Comparison of ENCODE assay signal across 17 cellular contexts in the genomic region with DNA sequence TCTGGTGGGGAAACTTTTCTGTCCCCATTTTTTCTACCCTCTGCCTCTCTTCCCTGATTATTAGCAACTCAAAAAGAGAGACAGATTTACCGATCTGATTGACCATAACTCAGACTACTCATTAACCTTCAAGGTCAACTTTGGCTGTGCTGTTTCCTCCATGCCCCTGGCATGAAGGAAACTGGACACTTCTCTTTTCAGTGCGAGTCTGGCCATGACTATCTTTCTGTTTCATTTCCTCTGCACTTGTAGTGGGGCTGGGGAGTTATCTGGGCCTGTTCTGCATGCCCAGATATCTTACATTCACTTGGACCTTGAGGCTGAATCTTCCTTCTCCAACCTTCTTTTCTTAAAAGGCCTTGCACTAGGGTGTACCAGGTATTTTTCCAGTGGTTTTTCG.
DNase-seq lines count a peak whose midpoint lies in the region; ATAC-seq, FAIRE-seq and TF ChIP-seq lines count a peak whose summit lies in the region.
"Had no signal": no experiment of that assay in that cellular context is flagged by ENCODE, and none has a peak within 500 bp of the region (broad histone marks: within the 10 kb centered on the region; RNA-seq: fewer than 3 reads in every experiment).

No MANE protein-coding gene starts in this region.

- in situ Hi-C loops in HepG2 (cut with HindIII; ENCODE audit: extremely low pct_ligation_motif_present, low pct_unique_long_range_greater_than_20kb), result no loop called here

- no TSS peak for BruUV-seq in HepG2 (replicated peaks; lab: Mats Ljungman, UMichigan)

- TF ChIP-seq RAD21 in HepG2 (CRISPR knock-in tag; IDR thresholded peaks at IDR 0.05), result no peak

- H3K9me3 ChIP-seq in HepG2 (ENCODE audit: low read length), result no peaks in the 10 kb centered on the region
- no peaks in the 10 kb centered on the region for H3K9me3 ChIP-seq in adrenal gland (replicated peaks in 1 of 3)
- H3K9me3 ChIP-seq in osteoblast (ENCODE audit: low read depth, low read length), result no peaks in the 10 kb centered on the region
- H3K9me3 ChIP-seq: psoas muscle had no signal

- H3K27me3 ChIP-seq in HepG2 (ENCODE audit: control insufficient read depth in 1 of 2, insufficient read depth in 2 of 2, low read length in 2 of 2) (no peaks in the 10 kb centered on the region), adrenal gland (no peaks in the 10 kb centered on the region), osteoblast (ENCODE audit: insufficient read depth, low read length) (no peaks in the 10 kb centered on the region)
- H3K27me3 ChIP-seq: BLaER1, stomach had no signal

- H4K20me1 ChIP-seq in HepG2 (ENCODE audit: insufficient read depth, low read length) (no peaks in the 10 kb centered on the region), osteoblast (ENCODE audit: insufficient read depth, low read length) (no peaks in the 10 kb centered on the region)
- H4K20me1 ChIP-seq: BLaER1 had no signal

- WGBS in HepG2 (ENCODE audit: low lambda C conversion rate), result 8% methylated on average over 3 of the region's 3 CpGs
- 46 to 52% (median 50%) methylated on average over 3 of the region's 3 CpGs for WGBS in adrenal gland, 4 donors

- no peak overlapping the region for H3K4me3 ChIP-seq in HepG2 (replicated peaks in 1 of 3; ENCODE audit: insufficient read depth in 1 of 3, low read depth in 2 of 3, low read length in 3 of 3)
- H3K4me3 ChIP-seq in adrenal gland, result no peak overlapping the region
- H3K4me3 ChIP-seq in osteoblast (ENCODE audit: insufficient read depth, low read length), result no peak overlapping the region
- H3K4me3 ChIP-seq: BLaER1, psoas muscle, stomach had no signal

- intact Hi-C loops in HepG2 (cut with micrococcal nuclease; ENCODE audit: unreplicated experiment), result no loop called here
- intact Hi-C loops in adrenal gland (cut with DNase I), result no loop called here

- H3K9ac ChIP-seq in HepG2 (ENCODE audit: insufficient read depth, low read depth, low read length), result no peak overlapping the region
- H3K9ac ChIP-seq: BLaER1 had no signal

- ATAC-seq in GM19023 (IDR thresholded peaks at IDR 0.05; ENCODE audit: unreplicated experiment) (peak; percentile 76), GM21515 (IDR thresholded peaks at IDR 0.05; ENCODE audit: unreplicated experiment) (peak; percentile 69), HG03342 (IDR thresholded peaks at IDR 0.05; ENCODE audit: unreplicated experiment) (peak; percentile 70), HepG2 (peak; percentile 85), HG03520 (IDR thresholded peaks at IDR 0.05; ENCODE audit: unreplicated experiment) (no peak)
- ATAC-seq: psoas muscle, Right ventricle myocardium inferior had no signal

- peak; percentile 11 for DNase-seq in HepG2 (ENCODE audit: low spot score)
- no peak for DNase-seq in adrenal gland
- no peak for DNase-seq in osteoblast (ENCODE audit: insufficient read length, low spot score, missing footprints)
- DNase-seq: activated CD4-positive, alpha-beta T cell treated with anti-CD3 and anti-CD28 coated beads for 48 hours; activated T-cell treated with anti-CD3 and anti-CD28 coated beads for 4 hours; endodermal cell; NCI-H1048; NCI-H2171; psoas muscle; stomach; T-helper 2 cell had no signal

- TF ChIP-seq CTCF in HepG2 (CRISPR knock-in tag; IDR thresholded peaks at IDR 0.05) (no peak), adrenal gland (IDR thresholded peaks at IDR 0.05) (no peak), osteoblast (IDR thresholded peaks at IDR 0.05; ENCODE audit: extremely low read depth, low read depth, low read length) (no peak)

- FAIRE-seq in HepG2 (lab: Jason Lieb, UNC), result no peak

- H3K27ac ChIP-seq in HepG2 (ENCODE audit: extremely low read length, insufficient read depth, low read length) (no peak overlapping the region), adrenal gland (no peak overlapping the region), osteoblast (ENCODE audit: low read depth, low read length) (no peak overlapping the region)
- H3K27ac ChIP-seq: BLaER1, psoas muscle, stomach had no signal

- CTCF ChIA-PET in HepG2 (lab: Yijun Ruan, JAX; ENCODE audit: low intra/inter-chr PET ratio, low total read pairs), result no interaction called here

- TF ChIP-seq POLR2A in HepG2 (IDR thresholded peaks at IDR 0.05; ENCODE audit: insufficient read depth in 1 of 2, low read depth in 2 of 2, low read length in 2 of 2) (no peak), adrenal gland (IDR thresholded peaks at IDR 0.05) (no peak)

- H3K4me1 ChIP-seq in HepG2 (ENCODE audit: insufficient read depth, low read length), result peaks cover 16% of the 10 kb centered on the region
- no peaks in the 10 kb centered on the region for H3K4me1 ChIP-seq in adrenal gland (replicated peaks in 1 of 2)
- no peaks in the 10 kb centered on the region for H3K4me1 ChIP-seq in osteoblast (ENCODE audit: insufficient read depth, low read length)
- H3K4me1 ChIP-seq: BLaER1, psoas muscle, stomach had no signal

- no peaks in the 10 kb centered on the region for H3K36me3 ChIP-seq in HepG2 (replicated peaks in 1 of 2; ENCODE audit: control insufficient read depth in 1 of 2, insufficient read depth in 2 of 2, low read length in 2 of 2)
- H3K36me3 ChIP-seq in adrenal gland (replicated peaks in 1 of 2), result no peaks in the 10 kb centered on the region
- H3K36me3 ChIP-seq in osteoblast (ENCODE audit: insufficient read depth, low read length), result no peaks in the 10 kb centered on the region
- H3K36me3 ChIP-seq: BLaER1, stomach had no signal

- H2AFZ ChIP-seq in HepG2 (ENCODE audit: low read length) (no peak overlapping the region), osteoblast (ENCODE audit: low read length) (no peak overlapping the region)

- TF ChIP-seq EP300 in HepG2 (IDR thresholded peaks at IDR 0.05; ENCODE audit: low read depth in 2 of 2, low read length in 2 of 2), result no peak
- no peak for TF ChIP-seq EP300 in HepG2 (CRISPR knock-in tag; IDR thresholded peaks at IDR 0.05; ENCODE audit: borderline replicate concordance)

- H3K4me2 ChIP-seq in HepG2 (ENCODE audit: low read depth, low read length), result peak overlapping the region; percentile 36
- H3K4me2 ChIP-seq in osteoblast (ENCODE audit: insufficient read depth, low read length), result no peak overlapping the region
- H3K4me2 ChIP-seq: BLaER1 had no signal

- POLR2A ChIA-PET in HepG2 (lab: Yijun Ruan, JAX), result no interaction called here

- H3K79me2 ChIP-seq in HepG2 (ENCODE audit: insufficient read depth, low read length) (no peaks in the 10 kb centered on the region), osteoblast (ENCODE audit: insufficient read depth, low read length) (no peaks in the 10 kb centered on the region)

TF ChIP-seq in HepG2, 621 proteins besides CTCF, POLR2A, EP300 and RAD21:
- TF ChIP-seq GATAD2A (CRISPR knock-in tag; IDR thresholded peaks at IDR 0.05) (0 out of 2 replicates have a peak, but pooled peaks have one; percentile 26), KMT2B (CRISPR knock-in tag; IDR thresholded peaks at IDR 0.05) (no peak)
- TF ChIP-seq, protein P1, sequence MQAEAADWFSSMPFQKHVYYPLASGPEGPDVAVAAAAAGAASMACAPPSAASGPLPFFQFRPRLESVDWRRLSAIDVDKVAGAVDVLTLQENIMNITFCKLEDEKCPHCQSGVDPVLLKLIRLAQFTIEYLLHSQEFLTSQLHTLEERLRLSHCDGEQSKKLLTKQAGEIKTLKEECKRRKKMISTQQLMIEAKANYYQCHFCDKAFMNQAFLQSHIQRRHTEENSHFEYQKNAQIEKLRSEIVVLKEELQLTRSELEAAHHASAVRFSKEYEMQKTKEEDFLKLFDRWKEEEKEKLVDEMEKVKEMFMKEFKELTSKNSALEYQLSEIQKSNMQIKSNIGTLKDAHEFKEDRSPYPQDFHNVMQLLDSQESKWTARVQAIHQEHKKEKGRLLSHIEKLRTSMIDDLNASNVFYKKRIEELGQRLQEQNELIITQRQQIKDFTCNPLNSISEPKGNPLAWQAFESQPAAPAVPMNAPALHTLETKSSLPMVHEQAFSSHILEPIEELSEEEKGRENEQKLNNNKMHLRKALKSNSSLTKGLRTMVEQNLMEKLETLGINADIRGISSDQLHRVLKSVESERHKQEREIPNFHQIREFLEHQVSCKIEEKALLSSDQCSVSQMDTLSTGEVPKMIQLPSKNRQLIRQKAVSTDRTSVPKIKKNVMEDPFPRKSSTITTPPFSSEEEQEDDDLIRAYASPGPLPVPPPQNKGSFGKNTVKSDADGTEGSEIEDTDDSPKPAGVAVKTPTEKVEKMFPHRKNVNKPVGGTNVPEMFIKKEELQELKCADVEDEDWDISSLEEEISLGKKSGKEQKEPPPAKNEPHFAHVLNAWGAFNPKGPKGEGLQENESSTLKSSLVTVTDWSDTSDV (CRISPR knock-in tag; IDR thresholded peaks at IDR 0.05), result no peak
- TF ChIP-seq, protein P2, sequence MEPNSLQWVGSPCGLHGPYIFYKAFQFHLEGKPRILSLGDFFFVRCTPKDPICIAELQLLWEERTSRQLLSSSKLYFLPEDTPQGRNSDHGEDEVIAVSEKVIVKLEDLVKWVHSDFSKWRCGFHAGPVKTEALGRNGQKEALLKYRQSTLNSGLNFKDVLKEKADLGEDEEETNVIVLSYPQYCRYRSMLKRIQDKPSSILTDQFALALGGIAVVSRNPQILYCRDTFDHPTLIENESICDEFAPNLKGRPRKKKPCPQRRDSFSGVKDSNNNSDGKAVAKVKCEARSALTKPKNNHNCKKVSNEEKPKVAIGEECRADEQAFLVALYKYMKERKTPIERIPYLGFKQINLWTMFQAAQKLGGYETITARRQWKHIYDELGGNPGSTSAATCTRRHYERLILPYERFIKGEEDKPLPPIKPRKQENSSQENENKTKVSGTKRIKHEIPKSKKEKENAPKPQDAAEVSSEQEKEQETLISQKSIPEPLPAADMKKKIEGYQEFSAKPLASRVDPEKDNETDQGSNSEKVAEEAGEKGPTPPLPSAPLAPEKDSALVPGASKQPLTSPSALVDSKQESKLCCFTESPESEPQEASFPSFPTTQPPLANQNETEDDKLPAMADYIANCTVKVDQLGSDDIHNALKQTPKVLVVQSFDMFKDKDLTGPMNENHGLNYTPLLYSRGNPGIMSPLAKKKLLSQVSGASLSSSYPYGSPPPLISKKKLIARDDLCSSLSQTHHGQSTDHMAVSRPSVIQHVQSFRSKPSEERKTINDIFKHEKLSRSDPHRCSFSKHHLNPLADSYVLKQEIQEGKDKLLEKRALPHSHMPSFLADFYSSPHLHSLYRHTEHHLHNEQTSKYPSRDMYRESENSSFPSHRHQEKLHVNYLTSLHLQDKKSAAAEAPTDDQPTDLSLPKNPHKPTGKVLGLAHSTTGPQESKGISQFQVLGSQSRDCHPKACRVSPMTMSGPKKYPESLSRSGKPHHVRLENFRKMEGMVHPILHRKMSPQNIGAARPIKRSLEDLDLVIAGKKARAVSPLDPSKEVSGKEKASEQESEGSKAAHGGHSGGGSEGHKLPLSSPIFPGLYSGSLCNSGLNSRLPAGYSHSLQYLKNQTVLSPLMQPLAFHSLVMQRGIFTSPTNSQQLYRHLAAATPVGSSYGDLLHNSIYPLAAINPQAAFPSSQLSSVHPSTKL (CRISPR knock-in tag; IDR thresholded peaks at IDR 0.05), result 0 out of 2 replicates have a peak, but pooled peaks have one; percentile 17
